8 cellular contexts compared by ENCODE assay signal in genomic region chr6:2853372-2853765, GRCh38. TPM values are rescaled to one million over a fixed set of nuclear protein-coding genes. Genes with fewer than 3 reads are reported as not detected.
DNase-seq lines count a peak whose midpoint lies in the region; ATAC-seq and TF ChIP-seq lines count a peak whose summit lies in the region.
"Not testable (repeated sequence)": the region's sequence is repeated elsewhere in the genome, so short reads cannot be mapped to it uniquely, and the experiment has no call there.

No MANE protein-coding gene starts in this region.

- H3F3A ChIP-seq in DOHH2 (ENCODE audit: control insufficient read depth, insufficient read depth), result peaks cover 26% of the 10 kb centered on the region

- 92 to 100% methylated on average over 1 of the region's 1 CpG for WGBS in tibial nerve, 2 donors

- peak overlapping the region; percentile 73 for H3K4me3 Mint-ChIP-seq in activated T-helper 1 cell treated with anti-CD3 and anti-CD28 coated beads, Interleukin-12 subunit alpha, Interleukin-12 subunit beta, Interleukin-2, Interleukin-4 antibody, amounts not matched to agents 30 ng/mL and 10 ng/mL and 1 ng/mL, durations not matched to agents 14 hours and 24 hours and 36 hours
- H3K4me3 Mint-ChIP-seq in mesothelial cell of epicardium, result peak overlapping the region; percentile 57

- H3K9me3 Mint-ChIP-seq in activated T-helper 1 cell treated with anti-CD3 and anti-CD28 coated beads, Interleukin-12 subunit alpha, Interleukin-12 subunit beta, Interleukin-2, Interleukin-4 antibody, amounts not matched to agents 30 ng/mL and 10 ng/mL and 1 ng/mL, durations not matched to agents 14 hours and 24 hours and 36 hours; mesothelial cell of epicardium: not testable (repeated sequence)

- H3K4me3 ChIP-seq in DOHH2 (ENCODE audit: low read length), result peak overlapping the region; percentile 69
- peak overlapping the region; percentile 45 to 57 for H3K4me3 ChIP-seq in foreskin fibroblast (ENCODE audit: low read depth in 1 of 2, low read length in 2 of 2)
- H3K4me3 ChIP-seq in gastrocnemius medialis, result peak overlapping the region in 3 of 4 donors; percentile 52 to 59 (median 57)
- peak overlapping the region in 1 of 4 donors; percentile 46 for H3K4me3 ChIP-seq in tibial nerve

- not testable (repeated sequence) for H3K27me3 ChIP-seq in DOHH2 (ENCODE audit: control insufficient read depth, low read length); gastrocnemius medialis; tibial nerve

- H3K4me2 ChIP-seq in DOHH2 (ENCODE audit: low read length), result peak overlapping the region; percentile 85

- not testable (repeated sequence) for TF ChIP-seq POLR2A in gastrocnemius medialis (IDR thresholded peaks at IDR 0.05); tibial nerve (IDR thresholded peaks at IDR 0.05)

- peaks cover 75% of the 10 kb centered on the region for H3K4me1 Mint-ChIP-seq in activated T-helper 1 cell treated with anti-CD3 and anti-CD28 coated beads, Interleukin-12 subunit alpha, Interleukin-12 subunit beta, Interleukin-2, Interleukin-4 antibody, amounts not matched to agents 30 ng/mL and 10 ng/mL and 1 ng/mL, durations not matched to agents 14 hours and 24 hours and 36 hours (ENCODE audit: low read depth)
- H3K4me1 Mint-ChIP-seq in mesothelial cell of epicardium, result peaks cover 60% of the 10 kb centered on the region

- CTCF ChIA-PET in RWPE1 (lab: Yijun Ruan, JAX), result interaction anchor here (0.6 kb wide), 1 partner anchor 51 kb away, joined by 4 read pairs; no protein-coding TSS in a partner anchor

- not testable (repeated sequence) for H3K9me3 ChIP-seq in DOHH2 (ENCODE audit: control insufficient read depth, insufficient read depth, low read length); gastrocnemius medialis; tibial nerve

- H3K79me2 ChIP-seq in DOHH2 (ENCODE audit: control insufficient read depth, low read length), result peaks cover 21% of the 10 kb centered on the region

- in situ Hi-C loops in gastrocnemius medialis (cut with MboI; ENCODE audit: low sequenced_read_pairs in 4 of 4), result not testable (repeated sequence)

- intact Hi-C loops in activated T-helper 1 cell treated with anti-CD3 and anti-CD28 coated beads, Interleukin-12 subunit alpha, Interleukin-12 subunit beta, Interleukin-2, Interleukin-4 antibody, amounts not matched to agents 30 ng/mL and 10 ng/mL and 1 ng/mL, durations not matched to agents 14 hours and 24 hours and 36 hours (cut with micrococcal nuclease); gastrocnemius medialis (cut with DNase I; ENCODE audit: low total_unique reads): not testable (repeated sequence)

- not testable (repeated sequence) for DNase-seq in RWPE1 (ENCODE audit: low spot score); activated T-helper 1 cell treated with anti-CD3 and anti-CD28 coated beads, Interleukin-12 subunit alpha, Interleukin-12 subunit beta, Interleukin-2, Interleukin-4 antibody, amounts not matched to agents 30 ng/mL and 10 ng/mL and 1 ng/mL, durations not matched to agents 14 hours and 24 hours and 36 hours (ENCODE audit: low spot score); caudate nucleus (lab: John Stamatoyannopoulos, UW); foreskin fibroblast; mesothelial cell of epicardium (ENCODE audit: low spot score in 2 of 2, unreplicated experiment in 2 of 2); gastrocnemius medialis; tibial nerve (ENCODE audit: low spot score in 2 of 2)

- POLR2A ChIA-PET in RWPE1 (lab: Yijun Ruan, JAX; ENCODE audit: low non-redundant PET), result not testable (repeated sequence)

- H3K9me2 ChIP-seq in DOHH2 (replicated peaks; ENCODE audit: control insufficient read depth, low read length), result not testable (repeated sequence)

- H3K4me1 ChIP-seq in DOHH2 (ENCODE audit: control insufficient read depth, low read length) (peaks cover 96% of the 10 kb centered on the region), gastrocnemius medialis (peaks cover 3 to 19% of the 10 kb centered on the region in 2 donors), tibial nerve (peaks cover 0 to 50% (median 24%) of the 10 kb centered on the region in 4 donors)

- TF ChIP-seq CTCF in DOHH2 (IDR thresholded peaks at IDR 0.05; ENCODE audit: low read depth, low read length, poor library complexity, severe bottlenecking); RWPE1 (conservative IDR thresholded peaks at IDR 0.05; ENCODE audit: low read depth); foreskin fibroblast (IDR thresholded peaks at IDR 0.05; ENCODE audit: low read depth, low read length); mesothelial cell of epicardium (IDR thresholded peaks at IDR 0.05; ENCODE audit: unreplicated experiment); gastrocnemius medialis (IDR thresholded peaks at IDR 0.05 in 4 of 5, conservative IDR thresholded peaks at IDR 0.05 in 1 of 5); tibial nerve (IDR thresholded peaks at IDR 0.05): not testable (repeated sequence)

- ATAC-seq in gastrocnemius medialis, result not testable (repeated sequence)

- H3K27ac ChIP-seq in DOHH2 (ENCODE audit: low read depth, low read length) (peak overlapping the region; percentile 99), RWPE1 (peak overlapping the region; percentile 38), caudate nucleus (ENCODE audit: low read depth, low read length) (peak overlapping the region; percentile 74), gastrocnemius medialis (peak overlapping the region; percentile 43 to 78 (median 66)), tibial nerve (peak overlapping the region in 3 of 4 donors; percentile 69 to 81 (median 78))

- not testable (repeated sequence) for H3K36me3 Mint-ChIP-seq in activated T-helper 1 cell treated with anti-CD3 and anti-CD28 coated beads, Interleukin-12 subunit alpha, Interleukin-12 subunit beta, Interleukin-2, Interleukin-4 antibody, amounts not matched to agents 30 ng/mL and 10 ng/mL and 1 ng/mL, durations not matched to agents 14 hours and 24 hours and 36 hours (ENCODE audit: low read depth); mesothelial cell of epicardium

- not testable (repeated sequence) for TF ChIP-seq EP300 in tibial nerve (IDR thresholded peaks at IDR 0.05)

- not testable (repeated sequence) for H3K27me3 Mint-ChIP-seq in activated T-helper 1 cell treated with anti-CD3 and anti-CD28 coated beads, Interleukin-12 subunit alpha, Interleukin-12 subunit beta, Interleukin-2, Interleukin-4 antibody, amounts not matched to agents 30 ng/mL and 10 ng/mL and 1 ng/mL, durations not matched to agents 14 hours and 24 hours and 36 hours (ENCODE audit: insufficient read depth); mesothelial cell of epicardium (ENCODE audit: low read depth)

- H3K27ac Mint-ChIP-seq in activated T-helper 1 cell treated with anti-CD3 and anti-CD28 coated beads, Interleukin-12 subunit alpha, Interleukin-12 subunit beta, Interleukin-2, Interleukin-4 antibody, amounts not matched to agents 30 ng/mL and 10 ng/mL and 1 ng/mL, durations not matched to agents 14 hours and 24 hours and 36 hours, result peak overlapping the region; percentile 99
- peak overlapping the region; percentile 100 for H3K27ac Mint-ChIP-seq in mesothelial cell of epicardium

- H3K36me3 ChIP-seq in DOHH2 (ENCODE audit: control insufficient read depth, low read length); gastrocnemius medialis; tibial nerve: not testable (repeated sequence)

- not testable (repeated sequence) for H4K20me1 ChIP-seq in DOHH2 (ENCODE audit: control insufficient read depth, insufficient read depth, low read depth, low read length)

RNA-seq across cellular contexts. Expression of gene SERPINB1, which starts 11.7 kb away (rescaled TPM):
- total RNA-seq in activated T-helper 1 cell treated with anti-CD3 and anti-CD28 coated beads, Interleukin-12 subunit alpha, Interleukin-12 subunit beta, Interleukin-2, Interleukin-4 antibody, amounts not matched to agents 30 ng/mL and 10 ng/mL and 1 ng/mL, durations not matched to agents 14 hours and 24 hours and 36 hours, result 79.5 and 80.1 TPM in 2 replicates
- total RNA-seq in mesothelial cell of epicardium, result 18.5 to 20.3 TPM (median 19.5 TPM) in 3 replicates
- 10 to 100 TPM; 14.0 to 29.9 (median 24.9) TPM for total RNA-seq in gastrocnemius medialis
- 10 to 100 TPM; 21.3 to 29.0 (median 23.1) TPM for total RNA-seq in tibial nerve

RNA-seq across cellular contexts. Expression of gene SERPINB9, which starts 49.7 kb away (rescaled TPM):
- total RNA-seq in activated T-helper 1 cell treated with anti-CD3 and anti-CD28 coated beads, Interleukin-12 subunit alpha, Interleukin-12 subunit beta, Interleukin-2, Interleukin-4 antibody, amounts not matched to agents 30 ng/mL and 10 ng/mL and 1 ng/mL, durations not matched to agents 14 hours and 24 hours and 36 hours, result 86.8 and 87.2 TPM in 2 replicates
- total RNA-seq in mesothelial cell of epicardium (28.2 to 30.9 TPM (median 30.6 TPM) in 3 replicates), gastrocnemius medialis (1 to 10 TPM; 1.0 to 2.1 (median 1.6) TPM), tibial nerve (10 to 100 TPM; 17.1 to 54.4 (median 35.8) TPM)

Comparison
In these comparisons a context has a peak if more than half of its experiments do, and no peak if none do; other contexts are left out.
1. H3K27ac ChIP-seq: peak in every context shown above with its lines; median percentile 99 in DOHH2; 78 in tibial nerve; 74 in caudate nucleus; 66 in gastrocnemius medialis; 38 in RWPE1.